15 cellular contexts compared by ENCODE assay signal in genomic region chr12:15209782-15210181, GRCh38. TPM values are rescaled to one million over a fixed set of nuclear protein-coding genes. Genes with fewer than 3 reads are reported as not detected.
DNase-seq lines count a peak whose midpoint lies in the region; ATAC-seq, FAIRE-seq and TF ChIP-seq lines count a peak whose summit lies in the region.
"Had no signal": no experiment of that assay in that cellular context is flagged by ENCODE, and none has a peak within 500 bp of the region (broad histone marks: within the 10 kb centered on the region; RNA-seq: fewer than 3 reads in every experiment).

No MANE protein-coding gene starts in this region.

- DNase-seq in RWPE2 (ENCODE audit: low spot score) (no peak), fibroblast of lung (ENCODE audit: low read depth in 2 of 2) (peak; percentile 86 to 89), GM12891 (ENCODE audit: insufficient read length, low spot score) (no peak), SK-N-DZ (ENCODE audit: low spot score) (no peak)
- no peak for DNase-seq in CD8-positive, alpha-beta memory T cell
- DNase-seq in stimulated activated CD4-positive, alpha-beta T cell treated with anti-CD3 and anti-CD28 coated beads, Interleukin-4, amount 100 ng/mL, for 4 hours, result no peak
- DNase-seq: activated CD8-positive, alpha-beta T cell treated with anti-CD3 and anti-CD28 coated beads, Interleukin-2, amount 10 ng/mL, durations not matched to agents 7 days and 5 days; activated naive CD4-positive, alpha-beta T cell treated with anti-CD3 and anti-CD28 coated beads, Interleukin-2, amount 50 U/mL, for 16 hours; DMS153; endodermal cell; NCI-H1436 treated with DMSO at 0.1 percent for 48 hours; NK-92 treated with Interleukin-12 subunit alpha and Interleukin-12 subunit beta, amount 100 ng/mL, for 24 hours; pancreas had no signal

- no peak overlapping the region for H3K4me3 ChIP-seq in RWPE2 (ENCODE audit: severe bottlenecking)
- no peak overlapping the region for H3K4me3 ChIP-seq in fibroblast of lung (replicated peaks in 1 of 4; ENCODE audit: control extremely low read depth in 1 of 4, insufficient read depth in 1 of 4, low read depth in 3 of 4, low read length in 4 of 4)
- no peak overlapping the region for H3K4me3 ChIP-seq in CD8-positive, alpha-beta memory T cell (ENCODE audit: low read length)
- H3K4me3 ChIP-seq: pancreas had no signal

- peak overlapping the region; percentile 39 for H3K27ac ChIP-seq in RWPE2 (ENCODE audit: poor library complexity, severe bottlenecking)
- no peak overlapping the region for H3K27ac ChIP-seq in fibroblast of lung (ENCODE audit: insufficient read depth, low read length)
- H3K27ac ChIP-seq in CD8-positive, alpha-beta memory T cell (ENCODE audit: low read depth, low read length), result no peak overlapping the region

- no peaks in the 10 kb centered on the region for H4K20me1 ChIP-seq in fibroblast of lung (ENCODE audit: control insufficient read depth, extremely low read depth, insufficient read depth, low read length)

- POLR2A ChIA-PET in CD8-positive, alpha-beta memory T cell (lab: Charles Lee), result no interaction called here

- H3K4me3 Mint-ChIP-seq in nephron, result no peak overlapping the region
- no peak overlapping the region for H3K4me3 Mint-ChIP-seq in CD8-positive, alpha-beta memory T cell
- H3K4me3 Mint-ChIP-seq: activated CD8-positive, alpha-beta T cell treated with anti-CD3 and anti-CD28 coated beads, Interleukin-2, amount 10 ng/mL, durations not matched to agents 7 days and 5 days; endodermal cell; T-helper 2 cell treated with Interferon-gamma antibody and Interleukin-4, amounts not matched to agents 5 μg/mL and 100 μg/mL, for 36 hours had no signal

- peaks cover under 1% of the 10 kb centered on the region for H3K9me3 Mint-ChIP-seq in nephron
- H3K9me3 Mint-ChIP-seq in CD8-positive, alpha-beta memory T cell, result no peaks in the 10 kb centered on the region
- H3K9me3 Mint-ChIP-seq: endodermal cell; T-helper 2 cell treated with Interferon-gamma antibody and Interleukin-4, amounts not matched to agents 5 μg/mL and 100 μg/mL, for 36 hours had no signal

- FAIRE-seq in GM12891 (lab: Jason Lieb, UNC), result no peak

- TF ChIP-seq CTCF in RWPE2 (IDR thresholded peaks at IDR 0.05; ENCODE audit: poor library complexity, severe bottlenecking) (no peak), fibroblast of lung (conservative IDR thresholded peaks at IDR 0.05 in 1 of 2, IDR thresholded peaks at IDR 0.05 in 1 of 2; ENCODE audit: low read depth in 1 of 2, low read length in 2 of 2) (no peak), nephron (IDR thresholded peaks at IDR 0.05; ENCODE audit: unreplicated experiment in 3 of 3) (no peak)

- peaks cover 7% of the 10 kb centered on the region for H3K36me3 Mint-ChIP-seq in nephron (ENCODE audit: low read depth)
- no peaks in the 10 kb centered on the region for H3K36me3 Mint-ChIP-seq in CD8-positive, alpha-beta memory T cell

- H3K27me3 Mint-ChIP-seq in nephron (ENCODE audit: low read depth), result no peaks in the 10 kb centered on the region
- H3K27me3 Mint-ChIP-seq in CD8-positive, alpha-beta memory T cell, result peaks cover 9 to 39% of the 10 kb centered on the region in 2 donors

- H3K4me1 Mint-ChIP-seq in nephron, result peaks cover 54% of the 10 kb centered on the region
- H3K4me1 Mint-ChIP-seq in CD8-positive, alpha-beta memory T cell, result no peaks in the 10 kb centered on the region

- H3K27me3 ChIP-seq in RWPE2 (ENCODE audit: insufficient read depth, poor library complexity, severe bottlenecking), result no peaks in the 10 kb centered on the region
- H3K27me3 ChIP-seq in fibroblast of lung (ENCODE audit: control insufficient read depth, insufficient read depth, low read length), result no peaks in the 10 kb centered on the region
- peaks cover 3% of the 10 kb centered on the region for H3K27me3 ChIP-seq in CD8-positive, alpha-beta memory T cell (ENCODE audit: insufficient read depth, low read length, poor library complexity, severe bottlenecking)
- H3K27me3 ChIP-seq: pancreas had no signal

- H3K4me1 ChIP-seq in RWPE2 (ENCODE audit: insufficient read depth, poor library complexity, severe bottlenecking) (peaks cover 4% of the 10 kb centered on the region), fibroblast of lung (ENCODE audit: control insufficient read depth, extremely low read depth, insufficient read depth, low read length) (peaks cover 6% of the 10 kb centered on the region)
- H3K4me1 ChIP-seq in CD8-positive, alpha-beta memory T cell (ENCODE audit: insufficient read depth, low read length), result no peaks in the 10 kb centered on the region
- H3K4me1 ChIP-seq: pancreas had no signal

- H3K9me3 ChIP-seq in RWPE2 (ENCODE audit: severe bottlenecking) (no peaks in the 10 kb centered on the region), fibroblast of lung (ENCODE audit: control insufficient read depth, insufficient read depth, low read depth, low read length) (no peaks in the 10 kb centered on the region)
- no peaks in the 10 kb centered on the region for H3K9me3 ChIP-seq in CD8-positive, alpha-beta memory T cell (ENCODE audit: low read length)
- H3K9me3 ChIP-seq: pancreas had no signal

- CTCF ChIA-PET in CD8-positive, alpha-beta memory T cell (lab: Charles Lee), result interaction anchor here (1.5 kb wide), 1 partner anchor 11 kb away, joined by 3 read pairs; the partner anchor contains the start of gene RERG

- no peaks in the 10 kb centered on the region for H3K79me2 ChIP-seq in fibroblast of lung (ENCODE audit: control insufficient read depth, insufficient read depth, low read length)

- peak; percentile 64 for ATAC-seq in RWPE2 (ENCODE audit: low read depth)
- ATAC-seq: activated CD8-positive, alpha-beta T cell treated with anti-CD3 and anti-CD28 coated beads, Interleukin-2, amount 10 ng/mL, durations not matched to agents 7 days and 5 days had no signal

- TF ChIP-seq POLR2A in GM12891 (IDR thresholded peaks at IDR 0.05; ENCODE audit: low read depth, low read length), result no peak

- no peak overlapping the region for H3K9ac ChIP-seq in fibroblast of lung (ENCODE audit: insufficient read depth, low read length)

- H2AFZ ChIP-seq in fibroblast of lung (ENCODE audit: low read length), result no peak overlapping the region

- peak overlapping the region; percentile 2 for H3K4me2 ChIP-seq in fibroblast of lung (ENCODE audit: extremely low read depth, insufficient read depth, low read length)

- peak overlapping the region in 2 of 3 experiments; percentile 7 to 21 for H3K27ac Mint-ChIP-seq in nephron
- H3K27ac Mint-ChIP-seq in CD8-positive, alpha-beta memory T cell, result no peak overlapping the region
- H3K27ac Mint-ChIP-seq: activated CD8-positive, alpha-beta T cell treated with anti-CD3 and anti-CD28 coated beads, Interleukin-2, amount 10 ng/mL, durations not matched to agents 7 days and 5 days; endodermal cell; T-helper 2 cell treated with Interferon-gamma antibody and Interleukin-4, amounts not matched to agents 5 μg/mL and 100 μg/mL, for 36 hours had no signal

- H3K36me3 ChIP-seq in RWPE2 (ENCODE audit: low read depth), result no peaks in the 10 kb centered on the region
- no peaks in the 10 kb centered on the region for H3K36me3 ChIP-seq in fibroblast of lung (ENCODE audit: control insufficient read depth, insufficient read depth, low read length)
- no peaks in the 10 kb centered on the region for H3K36me3 ChIP-seq in CD8-positive, alpha-beta memory T cell (ENCODE audit: insufficient read depth, low read length)
- H3K36me3 ChIP-seq: pancreas had no signal

TF ChIP-seq in GM12891, 5 proteins besides CTCF, POLR2A, EP300 and RAD21:
- TF ChIP-seq PAX5 (IDR thresholded peaks at IDR 0.05; ENCODE audit: insufficient read depth, low read length, severe bottlenecking), result no peak

RNA-seq across cellular contexts. Expression of gene RERG, which starts 11.4 kb away (rescaled TPM):
- 0.26 and 0.33 TPM in 2 replicates for total RNA-seq in fibroblast of lung
- 0.26 and 0.57 TPM in 2 replicates for polyA plus RNA-seq in fibroblast of lung
- polyA plus RNA-seq in fibroblast of lung (2012), result 0.13 and 0.38 TPM in 2 replicates
- polyA minus RNA-seq in fibroblast of lung (ENCODE audit: low replicate concordance), result 1.3 TPM in 1 of 2 replicates, not detected in the other
- not detected for total RNA-seq in CD8-positive, alpha-beta memory T cell
- polyA plus RNA-seq in CD8-positive, alpha-beta memory T cell, result not detected
- not detected for polyA plus RNA-seq in GM12891 (2012; ENCODE audit: low read depth, missing spikeins)
- polyA plus RNA-seq in SK-N-DZ (2014; cell fraction: cytosol; rRNA removed), result 44.9 and 47.4 TPM in 2 replicates
- polyA plus RNA-seq in SK-N-DZ (2014; cell fraction: nucleus; rRNA removed), result 41.3 and 41.7 TPM in 2 replicates
- total RNA-seq: activated CD8-positive, alpha-beta T cell treated with anti-CD3 and anti-CD28 coated beads, Interleukin-2, amount 10 ng/mL, durations not matched to agents 7 days and 5 days had no signal

Comparison
In these comparisons a context has a peak if more than half of its experiments do, and no peak if none do; other contexts are left out.
1. DNase-seq: peak in fibroblast of lung (2 of 2); none in RWPE2 (single experiment), CD8-positive, alpha-beta memory T cell (0 of 5), stimulated activated CD4-positive, alpha-beta T cell treated with anti-CD3 and anti-CD28 coated beads, Interleukin-4, amount 100 ng/mL, for 4 hours (0 of 2), GM12891 (single experiment) and SK-N-DZ (single experiment).
2. H3K27ac Mint-ChIP-seq: peak in nephron (2 of 3); none in CD8-positive, alpha-beta memory T cell (0 of 8).